Comparison of ENCODE assay signal across 18 cellular contexts in the genomic region with DNA sequence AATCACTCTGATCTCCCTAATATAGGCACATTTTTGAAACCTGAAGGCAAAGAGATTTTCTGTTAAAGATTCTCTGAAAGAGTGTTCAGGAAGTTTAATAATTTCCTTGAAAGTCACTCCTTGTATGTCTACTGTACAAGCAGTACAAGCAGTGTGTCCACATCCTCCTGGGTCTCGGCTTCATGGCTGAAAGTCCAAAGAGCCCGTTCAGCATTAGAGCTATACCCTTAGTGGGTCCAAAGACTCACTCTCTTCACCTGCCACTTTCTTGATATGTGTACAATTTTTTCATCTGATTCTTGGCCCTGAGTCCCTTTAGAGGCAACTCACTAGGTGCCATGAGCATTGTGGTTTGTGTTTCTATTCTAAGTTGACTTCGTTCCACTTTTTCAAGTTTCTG.
DNase-seq lines count a peak whose midpoint lies in the region; ATAC-seq and TF ChIP-seq lines count a peak whose summit lies in the region.
"Had no signal": no experiment of that assay in that cellular context is flagged by ENCODE, and none has a peak within 500 bp of the region (broad histone marks: within the 10 kb centered on the region; RNA-seq: fewer than 3 reads in every experiment).

No MANE protein-coding gene starts in this region.

- H3K27ac Mint-ChIP-seq in activated naive CD4-positive, alpha-beta T cell treated with anti-CD3 and anti-CD28 coated beads, Interleukin-2, amount 50 U/mL, for 72 hours, result peak overlapping the region; percentile 11 to 76
- no peak overlapping the region for H3K27ac Mint-ChIP-seq in activated naive CD4-positive, alpha-beta T cell treated with anti-CD3 and anti-CD28 coated beads, Interleukin-2, amount 10 ng/mL, durations not matched to agents 7 days and 5 days
- peak overlapping the region; percentile 92 for H3K27ac Mint-ChIP-seq in dendritic cell treated with granulocyte-macrophage colony-stimulating factor and Interleukin-4, amounts not matched to agents 40 ng/mL and 50 ng/mL, for 4 days

- intact Hi-C loops in dendritic cell treated with granulocyte-macrophage colony-stimulating factor and Interleukin-4, amounts not matched to agents 40 ng/mL and 50 ng/mL, for 4 days (cut with micrococcal nuclease), result no loop called here
- intact Hi-C loops in gastrocnemius medialis (cut with DNase I; ENCODE audit: low total_unique reads), result loop anchor here (10.0 kb wide), 1 partner anchor 541 kb away; no protein-coding TSS in a partner anchor

- H3K27ac ChIP-seq in KOPT-K1 (ENCODE audit: low read depth, low read length, poor library complexity, severe bottlenecking), result peak overlapping the region; percentile 43
- H3K27ac ChIP-seq in gastrocnemius medialis, result peak overlapping the region; percentile 56 to 72 (median 59)

- in situ Hi-C loops in gastrocnemius medialis (cut with MboI; ENCODE audit: low sequenced_read_pairs in 4 of 4), result no loop called here

- H3K4me1 Mint-ChIP-seq in activated naive CD4-positive, alpha-beta T cell treated with anti-CD3 and anti-CD28 coated beads, Interleukin-2, amount 10 ng/mL, durations not matched to agents 7 days and 5 days, result peaks cover 72% of the 10 kb centered on the region
- H3K4me1 Mint-ChIP-seq in dendritic cell treated with granulocyte-macrophage colony-stimulating factor and Interleukin-4, amounts not matched to agents 40 ng/mL and 50 ng/mL, for 4 days (ENCODE audit: low read depth), result peaks cover 75% of the 10 kb centered on the region

- no peak overlapping the region for H3K4me3 Mint-ChIP-seq in activated naive CD4-positive, alpha-beta T cell treated with anti-CD3 and anti-CD28 coated beads, Interleukin-2, amount 10 ng/mL, durations not matched to agents 7 days and 5 days
- H3K4me3 Mint-ChIP-seq in dendritic cell treated with granulocyte-macrophage colony-stimulating factor and Interleukin-4, amounts not matched to agents 40 ng/mL and 50 ng/mL, for 4 days, result no peak overlapping the region

- H3K9me3 Mint-ChIP-seq in activated naive CD4-positive, alpha-beta T cell treated with anti-CD3 and anti-CD28 coated beads, Interleukin-2, amount 50 U/mL, for 72 hours, result no peaks in the 10 kb centered on the region
- H3K9me3 Mint-ChIP-seq in activated naive CD4-positive, alpha-beta T cell treated with anti-CD3 and anti-CD28 coated beads, Interleukin-2, amount 10 ng/mL, durations not matched to agents 7 days and 5 days, result no peaks in the 10 kb centered on the region
- no peaks in the 10 kb centered on the region for H3K9me3 Mint-ChIP-seq in dendritic cell treated with granulocyte-macrophage colony-stimulating factor and Interleukin-4, amounts not matched to agents 40 ng/mL and 50 ng/mL, for 4 days

- H3K27me3 Mint-ChIP-seq in activated naive CD4-positive, alpha-beta T cell treated with anti-CD3 and anti-CD28 coated beads, Interleukin-2, amount 10 ng/mL, durations not matched to agents 7 days and 5 days, result no peaks in the 10 kb centered on the region
- H3K27me3 Mint-ChIP-seq in dendritic cell treated with granulocyte-macrophage colony-stimulating factor and Interleukin-4, amounts not matched to agents 40 ng/mL and 50 ng/mL, for 4 days, result no peaks in the 10 kb centered on the region

- H3K36me3 ChIP-seq in KOPT-K1 (ENCODE audit: insufficient read depth, low read length), result no peaks in the 10 kb centered on the region
- no peaks in the 10 kb centered on the region for H3K36me3 ChIP-seq in gastrocnemius medialis
- H3K36me3 ChIP-seq: upper lobe of left lung had no signal

- peaks cover 60 to 69% of the 10 kb centered on the region in 2 donors for H3K4me1 ChIP-seq in gastrocnemius medialis

- H3K4me3 ChIP-seq in gastrocnemius medialis, result no peak overlapping the region
- H3K4me3 ChIP-seq: upper lobe of left lung had no signal

- no peak for TF ChIP-seq CTCF in gastrocnemius medialis (IDR thresholded peaks at IDR 0.05 in 4 of 5, conservative IDR thresholded peaks at IDR 0.05 in 1 of 5)

- no peaks in the 10 kb centered on the region for H3K36me3 Mint-ChIP-seq in activated naive CD4-positive, alpha-beta T cell treated with anti-CD3 and anti-CD28 coated beads, Interleukin-2, amount 50 U/mL, for 72 hours
- peaks cover 23% of the 10 kb centered on the region for H3K36me3 Mint-ChIP-seq in activated naive CD4-positive, alpha-beta T cell treated with anti-CD3 and anti-CD28 coated beads, Interleukin-2, amount 10 ng/mL, durations not matched to agents 7 days and 5 days
- no peaks in the 10 kb centered on the region for H3K36me3 Mint-ChIP-seq in dendritic cell treated with granulocyte-macrophage colony-stimulating factor and Interleukin-4, amounts not matched to agents 40 ng/mL and 50 ng/mL, for 4 days (ENCODE audit: low read depth)

- DNase-seq in activated naive CD4-positive, alpha-beta T cell treated with anti-CD3 and anti-CD28 coated beads, Interleukin-2, amount 50 U/mL, for 72 hours (ENCODE audit: low spot score in 2 of 2), result no peak
- no peak for DNase-seq in activated naive CD4-positive, alpha-beta T cell treated with anti-CD3 and anti-CD28 coated beads, Interleukin-2, amount 10 ng/mL, durations not matched to agents 7 days and 5 days
- no peak for DNase-seq in gastrocnemius medialis
- DNase-seq in AML-193 (lab: John Stamatoyannopoulos, UW), result no peak
- DNase-seq: activated CD4-positive, alpha-beta T cell treated with anti-CD3 and anti-CD28 coated beads for 48 hours; H7; hypothalamus; left ventricle myocardium superior; NCI-H1105; NCI-H345; stimulated activated CD4-positive, alpha-beta T cell treated with anti-CD3 and anti-CD28 coated beads, Interleukin-4, amount 100 ng/mL, for 4 hours; T1000; upper lobe of left lung had no signal

- H3K9me3 ChIP-seq in KOPT-K1 (ENCODE audit: insufficient read depth, low read length, poor library complexity, severe bottlenecking) (no peaks in the 10 kb centered on the region), gastrocnemius medialis (no peaks in the 10 kb centered on the region)
- H3K9me3 ChIP-seq: upper lobe of left lung had no signal

- ATAC-seq in activated naive CD4-positive, alpha-beta T cell treated with anti-CD3 and anti-CD28 coated beads, Interleukin-2, amount 50 U/mL, for 72 hours, result no peak
- no peak for ATAC-seq in gastrocnemius medialis
- no peak for ATAC-seq in HG02798 (IDR thresholded peaks at IDR 0.05; ENCODE audit: poor library complexity, unreplicated experiment)
- no peak for ATAC-seq in HG02884 (IDR thresholded peaks at IDR 0.05; ENCODE audit: unreplicated experiment)
- ATAC-seq: sciatic nerve had no signal

- no peak for TF ChIP-seq POLR2A in gastrocnemius medialis (IDR thresholded peaks at IDR 0.05)

- CTCF ChIA-PET in activated naive CD4-positive, alpha-beta T cell treated with anti-CD3 and anti-CD28 coated beads, Interleukin-2, amount 10 ng/mL, durations not matched to agents 7 days and 5 days (lab: Charles Lee), result interaction anchor here (0.6 to 10.3 kb wide), 6 partner anchors 14 to 141 kb away, joined by 3 to 92 read pairs (median 4); no protein-coding TSS in a partner anchor

- no peaks in the 10 kb centered on the region for H3K27me3 ChIP-seq in gastrocnemius medialis
- H3K27me3 ChIP-seq: upper lobe of left lung had no signal
